20 cellular contexts compared by ENCODE assay signal in genomic region chr1:233673947-233674431, GRCh38.
A peak's percentile ranks its signal among the peaks of the same experiment; 100 is the strongest.
DNase-seq lines count a peak whose midpoint lies in the region; ATAC-seq, FAIRE-seq and TF ChIP-seq lines count a peak whose summit lies in the region.
"Had no signal": no experiment of that assay in that cellular context is flagged by ENCODE, and none has a peak within 500 bp of the region (broad histone marks: within the 10 kb centered on the region; RNA-seq: fewer than 3 reads in every experiment).

No MANE protein-coding gene starts in this region.

- no peak for TF ChIP-seq POLR2A in GM12892 (IDR thresholded peaks at IDR 0.05; ENCODE audit: low read depth, low read length)

- peak; percentile 10 for ATAC-seq in GM18870 (IDR thresholded peaks at IDR 0.05; ENCODE audit: unreplicated experiment)
- ATAC-seq in left lobe of liver, result peak; percentile 5
- no peak for ATAC-seq in stimulated activated naive CD8-positive, alpha-beta T cell treated with anti-CD3 and anti-CD28 coated beads, Interleukin-15, amount 100 ng/mL, for 72 hours
- ATAC-seq: HCT116, natural killer cell had no signal

- intact Hi-C loops in PC-9 (cut with micrococcal nuclease; ENCODE audit: unreplicated experiment), result loop anchor here (1.0 to 5.0 kb wide), 5 partner anchors 19 to 231 kb away; no protein-coding TSS in a partner anchor

- H3K9me3 ChIP-seq in PC-9 (ENCODE audit: insufficient read depth, low read depth), result peaks cover 6% of the 10 kb centered on the region; the same call in 1 of the 2 replicates

- peaks cover 16% of the 10 kb centered on the region for H3K4me1 ChIP-seq in PC-9 (replicated peaks; ENCODE audit: insufficient read depth)

- H3K4me1 Mint-ChIP-seq in stimulated activated naive CD8-positive, alpha-beta T cell treated with anti-CD3 and anti-CD28 coated beads, Interleukin-15, amount 100 ng/mL, for 72 hours, result no peaks in the 10 kb centered on the region
- H3K4me1 Mint-ChIP-seq: activated CD4-positive, alpha-beta T cell treated with anti-CD3 and anti-CD28 coated beads, Interleukin-2, amount 10 ng/mL, durations not matched to agents 7 days and 5 days; natural killer cell had no signal

- H3K27me3 ChIP-seq in PC-9 (ENCODE audit: insufficient read depth, low read depth), result no peaks in the 10 kb centered on the region

- no peak overlapping the region for H3K4me3 ChIP-seq in PC-9

- CTCF ChIA-PET in PC-9 (lab: Charles Lee), result no interaction called here

- DNase-seq in A172 (ENCODE audit: low spot score) (peak; percentile 18), PC-9 (peak; percentile 66 to 83), left lobe of liver (ENCODE audit: low spot score) (no peak), DMS53 (lab: John Stamatoyannopoulos, UW) (no peak), GM12892 (ENCODE audit: insufficient read length) (no peak)
- no peak for DNase-seq in stimulated activated CD4-positive, alpha-beta T cell treated with anti-CD3 and anti-CD28 coated beads, Interleukin-4, amount 100 ng/mL, for 24 hours
- no peak for DNase-seq in stimulated activated naive CD8-positive, alpha-beta T cell treated with anti-CD3 and anti-CD28 coated beads, Interleukin-15, amount 100 ng/mL, for 72 hours
- DNase-seq: activated CD4-positive, alpha-beta T cell treated with anti-CD3 and anti-CD28 coated beads, Interleukin-2, amount 10 ng/mL, durations not matched to agents 7 days and 5 days; activated T-cell treated with anti-CD3 and anti-CD28 coated beads, Interleukin-2, amount 50 U/mL, for 24 hours; natural killer cell; NCI-H2081 treated with DMSO at 0.1 percent for 48 hours; NCI-H82; SHP77 treated with DMSO at 0.1 percent for 48 hours; stimulated activated naive CD4-positive, alpha-beta T cell had no signal

- no peak overlapping the region for H3K4me3 Mint-ChIP-seq in stimulated activated naive CD8-positive, alpha-beta T cell treated with anti-CD3 and anti-CD28 coated beads, Interleukin-15, amount 100 ng/mL, for 72 hours
- H3K4me3 Mint-ChIP-seq: activated CD4-positive, alpha-beta T cell treated with anti-CD3 and anti-CD28 coated beads, Interleukin-2, amount 10 ng/mL, durations not matched to agents 7 days and 5 days; activated T-cell treated with anti-CD3 and anti-CD28 coated beads, Interleukin-2, amount 50 U/mL, for 24 hours; natural killer cell; T-helper 2 cell treated with Interferon-gamma antibody and Interleukin-4, amounts not matched to agents 5 μg/mL and 100 μg/mL, for 36 hours had no signal

- H3K79me2 ChIP-seq in PC-9 (ENCODE audit: low read depth), result peaks cover 25% of the 10 kb centered on the region

- H3K4me2 ChIP-seq in PC-9, result no peak overlapping the region

- no peak overlapping the region for H3K27ac Mint-ChIP-seq in stimulated activated naive CD8-positive, alpha-beta T cell treated with anti-CD3 and anti-CD28 coated beads, Interleukin-15, amount 100 ng/mL, for 72 hours
- H3K27ac Mint-ChIP-seq: activated CD4-positive, alpha-beta T cell treated with anti-CD3 and anti-CD28 coated beads, Interleukin-2, amount 10 ng/mL, durations not matched to agents 7 days and 5 days; activated T-cell treated with anti-CD3 and anti-CD28 coated beads, Interleukin-2, amount 50 U/mL, for 24 hours; natural killer cell; T-helper 2 cell treated with Interferon-gamma antibody and Interleukin-4, amounts not matched to agents 5 μg/mL and 100 μg/mL, for 36 hours had no signal

- POLR2A ChIA-PET in PC-9 (lab: Charles Lee; ENCODE audit: unreplicated experiment), result interaction anchor here (0.7 kb wide), 2 partner anchors 18 to 147 kb away, joined by 4 to 8 read pairs; no protein-coding TSS in a partner anchor

- no peaks in the 10 kb centered on the region for H3K9me3 Mint-ChIP-seq in stimulated activated naive CD8-positive, alpha-beta T cell treated with anti-CD3 and anti-CD28 coated beads, Interleukin-15, amount 100 ng/mL, for 72 hours
- H3K9me3 Mint-ChIP-seq: activated CD4-positive, alpha-beta T cell treated with anti-CD3 and anti-CD28 coated beads, Interleukin-2, amount 10 ng/mL, durations not matched to agents 7 days and 5 days; natural killer cell; T-helper 2 cell treated with Interferon-gamma antibody and Interleukin-4, amounts not matched to agents 5 μg/mL and 100 μg/mL, for 36 hours had no signal

- peaks cover 7% of the 10 kb centered on the region for H3F3A ChIP-seq in PC-9 (ENCODE audit: insufficient read depth, low read depth)

- no peaks in the 10 kb centered on the region for H3K9me2 ChIP-seq in PC-9 (ENCODE audit: insufficient read depth)

- FAIRE-seq in GM12892 (lab: Jason Lieb, UNC), result no peak
- FAIRE-seq: colon had no signal

- H3K27me3 Mint-ChIP-seq in stimulated activated naive CD8-positive, alpha-beta T cell treated with anti-CD3 and anti-CD28 coated beads, Interleukin-15, amount 100 ng/mL, for 72 hours, result peaks cover 23% of the 10 kb centered on the region
- H3K27me3 Mint-ChIP-seq: activated CD4-positive, alpha-beta T cell treated with anti-CD3 and anti-CD28 coated beads, Interleukin-2, amount 10 ng/mL, durations not matched to agents 7 days and 5 days had no signal

- H4K20me1 ChIP-seq in PC-9 (ENCODE audit: insufficient read depth), result 0 out of 2 replicates have a peak, but pooled peaks cover 4% of the 10 kb centered on the region

- no peak overlapping the region for H2AFZ ChIP-seq in PC-9

- H3K27ac ChIP-seq in PC-9, result peak overlapping the region; percentile 20
- H3K27ac ChIP-seq: epithelial cell of prostate, HL-60 had no signal

- TF ChIP-seq CTCF in PC-9 (conservative IDR thresholded peaks at IDR 0.05), result no peak

- peaks cover 63% of the 10 kb centered on the region for H3K36me3 ChIP-seq in PC-9 (ENCODE audit: low read depth)

- BruUV-seq in PC-9 (replicated peaks; lab: Mats Ljungman, UMichigan), result no TSS peak

Comparison
In these comparisons a context has a peak if more than half of its experiments do, and no peak if none do; other contexts are left out.
1. DNase-seq: peak in A172 (single experiment) and PC-9 (2 of 2); none in left lobe of liver (single experiment), stimulated activated CD4-positive, alpha-beta T cell treated with anti-CD3 and anti-CD28 coated beads, Interleukin-4, amount 100 ng/mL, for 24 hours (single experiment), stimulated activated naive CD8-positive, alpha-beta T cell treated with anti-CD3 and anti-CD28 coated beads, Interleukin-15, amount 100 ng/mL, for 72 hours (0 of 2), DMS53 (single experiment) and GM12892 (single experiment).